28 cellular contexts compared by ENCODE assay signal in the genomic region with DNA sequence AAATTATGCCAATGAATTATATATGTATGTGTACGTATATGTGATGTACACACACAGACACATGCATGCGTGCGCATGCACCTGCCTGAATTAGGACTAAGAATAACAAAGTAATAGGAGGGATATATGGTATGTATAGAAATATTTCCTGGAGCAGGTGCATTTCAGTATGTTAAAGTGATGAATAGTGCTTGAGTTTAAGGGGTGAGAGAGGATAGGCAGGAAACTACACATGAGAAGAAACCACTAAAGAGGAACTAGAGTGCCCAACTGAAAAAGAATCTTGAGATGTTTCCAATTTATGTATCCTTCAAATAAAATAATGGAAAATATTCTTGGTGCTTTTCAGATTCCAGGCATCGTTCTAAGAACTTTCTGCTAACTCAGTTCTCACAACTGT. TPM values are rescaled to one million over a fixed set of nuclear protein-coding genes. Genes with fewer than 3 reads are reported as not detected.
"Had no signal": no experiment of that assay in that cellular context is flagged by ENCODE, and none has a peak within 500 bp of the region (broad histone marks: within the 10 kb centered on the region; RNA-seq: fewer than 3 reads in every experiment).

No MANE protein-coding gene starts in this region.

- H3K36me3 ChIP-seq: breast epithelium, colonic mucosa had no signal

- DNase-seq: activated CD4-positive, alpha-beta T cell treated with anti-CD3 and anti-CD28 coated beads for 4 hours; activated CD4-positive, alpha-beta T cell treated with anti-CD3 and anti-CD28 coated beads, Interleukin-2, amount 50 U/mL, for 48 hours; activated CD8-positive, alpha-beta memory T cell treated with anti-CD3 and anti-CD28 coated beads, Interleukin-2, amount 10 ng/mL, durations not matched to agents 7 days and 5 days; activated effector memory CD4-positive, alpha-beta T cell treated with Interleukin-2 at 50 U/mL for 16 hours; activated naive CD4-positive, alpha-beta T cell; activated T-cell treated with anti-CD3 and anti-CD28 coated beads, Interleukin-2, amount 50 U/mL, for 24 hours; aorta; caudate nucleus; colonic mucosa; dermis blood vessel endothelial cell; NCI-H1092 treated with DMSO at 0.1 percent for 48 hours; NCI-H1436; NCI-H1694 treated with DMSO at 0.1 percent for 48 hours; NCI-H2029 treated with DMSO at 0.1 percent for 48 hours; NCI-H345; NCI-H510A; NCI-H526 treated with DMSO at 0.1 percent for 48 hours; RPMI8226; T-helper 9 cell had no signal

- FAIRE-seq: TTC549 had no signal

- H3K4me3 Mint-ChIP-seq: activated CD8-positive, alpha-beta memory T cell treated with anti-CD3 and anti-CD28 coated beads, Interleukin-2, amount 10 ng/mL, durations not matched to agents 7 days and 5 days; activated naive CD4-positive, alpha-beta T cell treated with anti-CD3 and anti-CD28 coated beads, Interleukin-2, amount 50 U/mL, for 24 hours; activated T-cell treated with anti-CD3 and anti-CD28 coated beads, Interleukin-2, amount 50 U/mL, for 24 hours; activated T-helper 1 cell treated with anti-CD3 and anti-CD28 coated beads, Interleukin-12 subunit alpha, Interleukin-12 subunit beta, Interleukin-2, Interleukin-4 antibody, amounts not matched to agents 30 ng/mL and 10 ng/mL and 1 ng/mL, durations not matched to agents 14 hours and 24 hours and 36 hours; T-helper 1 cell treated with Interleukin-12 subunit alpha and Interleukin-12 subunit beta and Interleukin-4 antibody, amounts not matched to agents 30 μg/mL and 1 μg/mL, for 36 hours had no signal

- H3K4me1 ChIP-seq: breast epithelium, colonic mucosa had no signal

- H3K4me3 ChIP-seq: breast epithelium, colonic mucosa, SK-N-MC had no signal

- H3K27ac Mint-ChIP-seq: activated CD8-positive, alpha-beta memory T cell treated with anti-CD3 and anti-CD28 coated beads, Interleukin-2, amount 10 ng/mL, durations not matched to agents 7 days and 5 days; activated naive CD4-positive, alpha-beta T cell treated with anti-CD3 and anti-CD28 coated beads, Interleukin-2, amount 50 U/mL, for 24 hours; activated T-cell treated with anti-CD3 and anti-CD28 coated beads, Interleukin-2, amount 50 U/mL, for 24 hours; activated T-helper 1 cell treated with anti-CD3 and anti-CD28 coated beads, Interleukin-12 subunit alpha, Interleukin-12 subunit beta, Interleukin-2, Interleukin-4 antibody, amounts not matched to agents 30 ng/mL and 10 ng/mL and 1 ng/mL, durations not matched to agents 14 hours and 24 hours and 36 hours; T-helper 1 cell treated with Interleukin-12 subunit alpha and Interleukin-12 subunit beta and Interleukin-4 antibody, amounts not matched to agents 30 μg/mL and 1 μg/mL, for 36 hours had no signal

- H3K4me1 Mint-ChIP-seq: activated naive CD4-positive, alpha-beta T cell treated with anti-CD3 and anti-CD28 coated beads, Interleukin-2, amount 50 U/mL, for 24 hours had no signal

- H3K9me3 Mint-ChIP-seq: activated T-cell treated with anti-CD3 and anti-CD28 coated beads, Interleukin-2, amount 50 U/mL, for 24 hours; activated T-helper 1 cell treated with anti-CD3 and anti-CD28 coated beads, Interleukin-12 subunit alpha, Interleukin-12 subunit beta, Interleukin-2, Interleukin-4 antibody, amounts not matched to agents 30 ng/mL and 10 ng/mL and 1 ng/mL, durations not matched to agents 14 hours and 24 hours and 36 hours; T-helper 1 cell treated with Interleukin-12 subunit alpha and Interleukin-12 subunit beta and Interleukin-4 antibody, amounts not matched to agents 30 μg/mL and 1 μg/mL, for 36 hours had no signal

- ATAC-seq: activated CD4-positive, CD25-positive, alpha-beta regulatory T cell treated with anti-CD3 and anti-CD28 coated beads, Interleukin-2, amount 50 U/mL, for 24 hours; activated CD8-positive, alpha-beta memory T cell treated with anti-CD3 and anti-CD28 coated beads, Interleukin-2, amount 10 ng/mL, durations not matched to agents 7 days and 5 days; Panc1; Right ventricle myocardium inferior had no signal

- H3K36me3 Mint-ChIP-seq: activated CD8-positive, alpha-beta memory T cell treated with anti-CD3 and anti-CD28 coated beads, Interleukin-2, amount 10 ng/mL, durations not matched to agents 7 days and 5 days; activated naive CD4-positive, alpha-beta T cell treated with anti-CD3 and anti-CD28 coated beads, Interleukin-2, amount 50 U/mL, for 24 hours had no signal

- H3K27me3 ChIP-seq: breast epithelium, colonic mucosa had no signal

- H3K9me3 ChIP-seq: breast epithelium, colonic mucosa had no signal

- H3K27ac ChIP-seq: breast epithelium, colonic mucosa, SK-N-MC had no signal

- H3K27me3 Mint-ChIP-seq: activated T-cell treated with anti-CD3 and anti-CD28 coated beads, Interleukin-2, amount 50 U/mL, for 24 hours had no signal

RNA-seq across cellular contexts. Expression of a gene that starts 52.6 kb away (rescaled TPM):
- total RNA-seq: activated CD8-positive, alpha-beta memory T cell treated with anti-CD3 and anti-CD28 coated beads, Interleukin-2, amount 10 ng/mL, durations not matched to agents 7 days and 5 days; activated T-helper 1 cell treated with anti-CD3 and anti-CD28 coated beads, Interleukin-12 subunit alpha, Interleukin-12 subunit beta, Interleukin-2, Interleukin-4 antibody, amounts not matched to agents 30 ng/mL and 10 ng/mL and 1 ng/mL, durations not matched to agents 14 hours and 24 hours and 36 hours had no signal
